ENCODE assay signal across 16 cellular contexts in genomic region chr2:62423883-62424458, GRCh38.
DNase-seq lines count a peak whose midpoint lies in the region; ATAC-seq and TF ChIP-seq lines count a peak whose summit lies in the region.
"Had no signal": no experiment of that assay in that cellular context is flagged by ENCODE, and none has a peak within 500 bp of the region (broad histone marks: within the 10 kb centered on the region; RNA-seq: fewer than 3 reads in every experiment).

No MANE protein-coding gene starts in this region.

- peaks cover 22% of the 10 kb centered on the region for H3K27me3 Mint-ChIP-seq in activated CD8-positive, alpha-beta T cell treated with anti-CD3 and anti-CD28 coated beads, Interleukin-2, amount 10 ng/mL, durations not matched to agents 7 days and 5 days (ENCODE audit: low read depth)

- no peak overlapping the region for H3K4me3 Mint-ChIP-seq in activated CD8-positive, alpha-beta T cell treated with anti-CD3 and anti-CD28 coated beads, Interleukin-2, amount 10 ng/mL, durations not matched to agents 7 days and 5 days
- H3K4me3 Mint-ChIP-seq: activated CD4-positive, alpha-beta T cell treated with anti-CD3 and anti-CD28 coated beads, Interleukin-2, amount 10 ng/mL, durations not matched to agents 24 days and 14 days; activated naive CD8-positive, alpha-beta T cell treated with anti-CD3 and anti-CD28 coated beads, Interleukin-2, amount 10 ng/mL, durations not matched to agents 7 days and 5 days; activated T-cell treated with anti-CD3 and anti-CD28 coated beads, Interleukin-2, amount 50 U/mL, for 4 hours; neural crest cell had no signal

- H3K36me3 ChIP-seq in right atrium auricular region = no peaks in the 10 kb centered on the region
- H3K36me3 ChIP-seq: BE2C, lower lobe of right lung had no signal

- no peak for TF ChIP-seq CTCF in right atrium auricular region (IDR thresholded peaks at IDR 0.05)

- POLR2A ChIA-PET in activated CD8-positive, alpha-beta T cell treated with anti-CD3 and anti-CD28 coated beads, Interleukin-2, amount 10 ng/mL, durations not matched to agents 7 days and 5 days (lab: Charles Lee) = no interaction called here

- H3K4me1 ChIP-seq in right atrium auricular region = no peaks in the 10 kb centered on the region
- H3K4me1 ChIP-seq: BE2C, lower lobe of right lung had no signal

- ATAC-seq in GM19023 (IDR thresholded peaks at IDR 0.05; ENCODE audit: unreplicated experiment) = no peak
- no peak for ATAC-seq in activated CD8-positive, alpha-beta T cell treated with anti-CD3 and anti-CD28 coated beads, Interleukin-2, amount 10 ng/mL, durations not matched to agents 7 days and 5 days
- ATAC-seq: activated T-cell treated with anti-CD3 and anti-CD28 coated beads, Interleukin-2, amount 50 U/mL, for 4 hours had no signal

- H3K36me3 Mint-ChIP-seq in activated CD8-positive, alpha-beta T cell treated with anti-CD3 and anti-CD28 coated beads, Interleukin-2, amount 10 ng/mL, durations not matched to agents 7 days and 5 days (ENCODE audit: low read depth) = peaks cover 1% of the 10 kb centered on the region
- H3K36me3 Mint-ChIP-seq: activated naive CD8-positive, alpha-beta T cell treated with anti-CD3 and anti-CD28 coated beads, Interleukin-2, amount 10 ng/mL, durations not matched to agents 7 days and 5 days had no signal

- CTCF ChIA-PET in activated CD8-positive, alpha-beta T cell treated with anti-CD3 and anti-CD28 coated beads, Interleukin-2, amount 10 ng/mL, durations not matched to agents 7 days and 5 days (lab: Charles Lee) = interaction anchor here (1.1 kb wide), 1 partner anchor 10 kb away, joined by 3 read pairs; no protein-coding TSS in a partner anchor

- H3K4me1 Mint-ChIP-seq in activated CD8-positive, alpha-beta T cell treated with anti-CD3 and anti-CD28 coated beads, Interleukin-2, amount 10 ng/mL, durations not matched to agents 7 days and 5 days (ENCODE audit: low read depth) = no peaks in the 10 kb centered on the region
- H3K4me1 Mint-ChIP-seq: activated CD4-positive, alpha-beta T cell treated with anti-CD3 and anti-CD28 coated beads, Interleukin-2, amount 10 ng/mL, durations not matched to agents 24 days and 14 days; activated naive CD8-positive, alpha-beta T cell treated with anti-CD3 and anti-CD28 coated beads, Interleukin-2, amount 10 ng/mL, durations not matched to agents 7 days and 5 days; neural crest cell had no signal

- no peaks in the 10 kb centered on the region for H3K9me3 ChIP-seq in right atrium auricular region
- H3K9me3 ChIP-seq: BE2C, lower lobe of right lung had no signal

- H3K27ac ChIP-seq in right atrium auricular region = no peak overlapping the region
- H3K27ac ChIP-seq: lower lobe of right lung had no signal

- no peak overlapping the region for H3K4me3 ChIP-seq in right atrium auricular region
- H3K4me3 ChIP-seq: lower lobe of right lung had no signal

- H3K27me3 ChIP-seq in right atrium auricular region = no peaks in the 10 kb centered on the region
- H3K27me3 ChIP-seq: BE2C had no signal

- peaks cover 4% of the 10 kb centered on the region for H3K9me3 Mint-ChIP-seq in activated CD8-positive, alpha-beta T cell treated with anti-CD3 and anti-CD28 coated beads, Interleukin-2, amount 10 ng/mL, durations not matched to agents 7 days and 5 days (ENCODE audit: insufficient read depth)
- H3K9me3 Mint-ChIP-seq: activated CD4-positive, alpha-beta T cell treated with anti-CD3 and anti-CD28 coated beads, Interleukin-2, amount 10 ng/mL, durations not matched to agents 24 days and 14 days had no signal

- peak; percentile 19 for DNase-seq in HT1080 (ENCODE audit: low read depth)
- DNase-seq in anterior cingulate cortex (lab: John Stamatoyannopoulos, UW) = peak in 30 of 58 donors; percentile 4 to 75 (median 29)
- peak; percentile 44 for DNase-seq in right atrium auricular region (ENCODE audit: low spot score)
- peak; percentile 63 for DNase-seq in putamen (ENCODE audit: low spot score)
- no peak for DNase-seq in GOT3 (lab: John Stamatoyannopoulos, UW)
- DNase-seq in activated CD8-positive, alpha-beta T cell treated with anti-CD3 and anti-CD28 coated beads, Interleukin-2, amount 10 ng/mL, durations not matched to agents 7 days and 5 days = no peak
- no peak for DNase-seq in SKM-1 treated with dmso at 0.1 percent for 144 hours (lab: John Stamatoyannopoulos, UW; ENCODE audit: unreplicated experiment)
- DNase-seq: activated CD4-positive, alpha-beta T cell treated with anti-CD3 and anti-CD28 coated beads, Interleukin-2, amount 10 ng/mL, durations not matched to agents 24 days and 14 days; activated naive CD8-positive, alpha-beta T cell treated with anti-CD3 and anti-CD28 coated beads, Interleukin-2, amount 10 ng/mL, durations not matched to agents 7 days and 5 days; activated T-cell treated with anti-CD3 and anti-CD28 coated beads, Interleukin-2, amount 50 U/mL, for 4 hours; BE2C; cerebellar nuclear complex; lower lobe of right lung; stimulated activated naive CD4-positive, alpha-beta T cell had no signal

- no peak overlapping the region for H3K27ac Mint-ChIP-seq in activated CD8-positive, alpha-beta T cell treated with anti-CD3 and anti-CD28 coated beads, Interleukin-2, amount 10 ng/mL, durations not matched to agents 7 days and 5 days
- H3K27ac Mint-ChIP-seq: activated CD4-positive, alpha-beta T cell treated with anti-CD3 and anti-CD28 coated beads, Interleukin-2, amount 10 ng/mL, durations not matched to agents 24 days and 14 days; activated naive CD8-positive, alpha-beta T cell treated with anti-CD3 and anti-CD28 coated beads, Interleukin-2, amount 10 ng/mL, durations not matched to agents 7 days and 5 days had no signal

Comparison
In these comparisons a context has a peak if more than half of its experiments do, and no peak if none do; other contexts are left out.
1. DNase-seq: peak in HT1080 (single experiment), anterior cingulate cortex (30 of 58), right atrium auricular region (single experiment) and putamen (single experiment); none in GOT3 (single experiment), activated CD8-positive, alpha-beta T cell treated with anti-CD3 and anti-CD28 coated beads, Interleukin-2, amount 10 ng/mL, durations not matched to agents 7 days and 5 days (single experiment) and SKM-1 treated with dmso at 0.1 percent for 144 hours (single experiment).